Comparison of ENCODE assay signal across 7 cellular contexts in the genomic region with DNA sequence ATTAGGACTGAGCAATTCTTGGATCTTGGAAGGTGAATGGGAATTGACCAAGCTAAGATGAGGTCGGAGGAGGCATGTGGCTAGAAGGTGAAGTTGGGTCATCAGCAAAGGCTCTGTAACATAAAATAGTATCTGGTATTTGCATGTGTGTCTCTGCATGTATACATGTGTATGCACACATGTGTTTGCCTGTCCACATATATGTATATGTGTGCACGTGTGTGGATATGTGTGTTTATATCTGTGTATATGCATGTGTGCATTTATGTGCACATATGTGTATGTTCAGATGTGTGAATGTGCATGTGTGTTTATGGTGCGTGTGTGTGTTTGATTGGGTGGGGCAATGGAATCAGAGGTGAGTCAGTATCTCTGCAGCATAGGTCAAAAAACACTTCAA.
"Had no signal": no experiment of that assay in that cellular context is flagged by ENCODE, and none has a peak within 500 bp of the region (broad histone marks: within the 10 kb centered on the region; RNA-seq: fewer than 3 reads in every experiment).

No MANE protein-coding gene starts in this region.

- ATAC-seq: K562 had no signal

- H3K9ac ChIP-seq: KMS-11 had no signal

- FAIRE-seq: HTR-8/SVneo, K562 had no signal

- H3K27ac ChIP-seq: HL-60, KMS-11 had no signal

- H3K4me2 ChIP-seq: KMS-11 had no signal

- DNase-seq: IMR-90, KBM-7, KG1 had no signal

- H3K4me3 ChIP-seq: K562 had no signal
